In genomic region chr5:30413540-30413939, GRCh38 we compare ENCODE assay signal across 23 cellular contexts.
A peak's percentile ranks its signal among the peaks of the same experiment; 100 is the strongest.
DNase-seq lines count a peak whose midpoint lies in the region; ATAC-seq and TF ChIP-seq lines count a peak whose summit lies in the region.
"Had no signal": no experiment of that assay in that cellular context is flagged by ENCODE, and none has a peak within 500 bp of the region (broad histone marks: within the 10 kb centered on the region; RNA-seq: fewer than 3 reads in every experiment).

No MANE protein-coding gene starts in this region.

- TF ChIP-seq RAD21 in liver (IDR thresholded peaks at IDR 0.05), result peak; percentile 7 to 43

- H3K27me3 ChIP-seq in A673 (replicated peaks; ENCODE audit: insufficient read depth, low read depth, low read length, poor library complexity), result no peaks in the 10 kb centered on the region
- H3K27me3 ChIP-seq in adipocyte (replicated peaks; ENCODE audit: control insufficient read depth, insufficient read depth, low read length), result no peaks in the 10 kb centered on the region
- no peaks in the 10 kb centered on the region for H3K27me3 ChIP-seq in liver (ENCODE audit: control insufficient read depth in 4 of 4, insufficient read depth in 4 of 4, low read length in 3 of 4)
- no peaks in the 10 kb centered on the region for H3K27me3 ChIP-seq in left lung
- H3K27me3 ChIP-seq: gastrocnemius medialis, sigmoid colon, transverse colon had no signal

- no peaks in the 10 kb centered on the region for H3K36me3 ChIP-seq in A673 (ENCODE audit: insufficient read depth, low read length, poor library complexity, severe bottlenecking)
- H3K36me3 ChIP-seq in adipocyte (ENCODE audit: control insufficient read depth, insufficient read depth, low read length, severe bottlenecking), result no peaks in the 10 kb centered on the region
- peaks cover 0 to 1% (median 0%) of the 10 kb centered on the region in 4 donors for H3K36me3 ChIP-seq in liver (ENCODE audit: control insufficient read depth in 4 of 4, insufficient read depth in 3 of 4, low read depth in 1 of 4, low read length in 3 of 4)
- H3K36me3 ChIP-seq in left lung, result no peaks in the 10 kb centered on the region
- H3K36me3 ChIP-seq: gastrocnemius medialis, sigmoid colon, transverse colon had no signal

- no peak overlapping the region for H3K9ac ChIP-seq in adipocyte (ENCODE audit: low read length)
- no peak overlapping the region for H3K9ac ChIP-seq in liver (ENCODE audit: low read depth in 1 of 2, low read length in 2 of 2)

- TF ChIP-seq CTCF in A673 (conservative IDR thresholded peaks at IDR 0.05; ENCODE audit: low read depth, low read length) (peak; percentile 45; the same call in 1 of the 2 replicates), LNCaP clone FGC (IDR thresholded peaks at IDR 0.05; ENCODE audit: control insufficient read depth, extremely low read depth, insufficient read depth) (peak; percentile 31; the same call in 1 of the 2 replicates), liver (IDR thresholded peaks at IDR 0.05; ENCODE audit: low read depth, low read length, missing input control) (no peak), left lung (IDR thresholded peaks at IDR 0.05) (no peak)

- POLR2A ChIA-PET in A673 (lab: Charles Lee; ENCODE audit: low non-redundant PET), result no interaction called here

- no peak for ATAC-seq in HG03354 (IDR thresholded peaks at IDR 0.05; ENCODE audit: poor library complexity, severe bottlenecking, unreplicated experiment)
- no peak for ATAC-seq in left lung
- ATAC-seq: gastrocnemius medialis, left lobe of liver, T-cell had no signal

- no peak overlapping the region for H3K4me3 ChIP-seq in A673 (ENCODE audit: low read depth, low read length, poor library complexity, severe bottlenecking)
- H3K4me3 ChIP-seq in LNCaP clone FGC (ENCODE audit: low read depth, low read length), result no peak overlapping the region
- H3K4me3 ChIP-seq in adipocyte (ENCODE audit: low read length), result no peak overlapping the region
- H3K4me3 ChIP-seq in liver (ENCODE audit: low read depth in 1 of 3, low read length in 3 of 3), result no peak overlapping the region
- no peak overlapping the region for H3K4me3 ChIP-seq in left lung
- H3K4me3 ChIP-seq: gastrocnemius medialis, sigmoid colon, transverse colon had no signal

- CTCF ChIA-PET in A673 (lab: Charles Lee), result interaction anchor here (1.2 kb wide), 1 partner anchor 819 kb away, joined by 3 read pairs; no protein-coding TSS in a partner anchor

- H3K4me1 ChIP-seq in A673 (ENCODE audit: insufficient read depth, low read length, poor library complexity, severe bottlenecking) (no peaks in the 10 kb centered on the region), adipocyte (ENCODE audit: control insufficient read depth, insufficient read depth, low read length) (no peaks in the 10 kb centered on the region), liver (ENCODE audit: control insufficient read depth in 4 of 4, insufficient read depth in 4 of 4, low read length in 3 of 4) (no peaks in the 10 kb centered on the region), left lung (no peaks in the 10 kb centered on the region)
- H3K4me1 ChIP-seq: gastrocnemius medialis, sigmoid colon, transverse colon had no signal

- intact Hi-C loops in A673 (cut with micrococcal nuclease; ENCODE audit: unreplicated experiment) (loop anchor here (10.0 kb wide), 1 partner anchor 781 kb away; the partner anchor contains the start of gene CDH6), left lung (cut with DNase I) (no loop called here)

- H3K27ac ChIP-seq in A673 (ENCODE audit: low read depth, low read length, poor library complexity, severe bottlenecking), result no peak overlapping the region
- no peak overlapping the region for H3K27ac ChIP-seq in liver (ENCODE audit: low read depth in 1 of 2, low read length in 2 of 2)
- H3K27ac ChIP-seq in left lung, result no peak overlapping the region
- H3K27ac ChIP-seq: gastrocnemius medialis, sigmoid colon, transverse colon had no signal

- BruUV-seq in A673 (replicated peaks; lab: Mats Ljungman, UMichigan), result no TSS peak

- DNase-seq in A673 (ENCODE audit: low spot score) (peak; percentile 7), LNCaP clone FGC (ENCODE audit: low read depth) (no peak), adipocyte (ENCODE audit: low read depth) (peak; percentile 3), anterior cingulate cortex (lab: John Stamatoyannopoulos, UW) (no peak), DMS79 treated with DMSO at 0.1 percent for 48 hours (lab: John Stamatoyannopoulos, UW) (no peak), left lung (no peak)
- DNase-seq: activated CD4-positive, alpha-beta memory T cell treated with anti-CD3 and anti-CD28 coated beads for 36 hours; activated naive CD4-positive, alpha-beta T cell treated with anti-CD3 and anti-CD28 coated beads, Interleukin-2, amount 10 ng/mL, durations not matched to agents 7 days and 5 days; activated T-cell treated with anti-CD3 and anti-CD28 coated beads, Interleukin-2, amount 50 U/mL, for 1 hour; CD4-positive, alpha-beta T cell; cortex of kidney; gastrocnemius medialis; H7; NCI-H1417 treated with DMSO at 0.1 percent for 48 hours; NCI-H774; occipital lobe; sigmoid colon; stimulated activated naive CD4-positive, alpha-beta T cell treated with Interleukin-2 at 50 U/mL for 16 hours; T-cell; transverse colon had no signal

- no peaks in the 10 kb centered on the region for H3K9me3 ChIP-seq in A673 (ENCODE audit: low read depth, low read length, poor library complexity, severe bottlenecking)
- no peaks in the 10 kb centered on the region for H3K9me3 ChIP-seq in adipocyte (ENCODE audit: control insufficient read depth, low read length)
- no peaks in the 10 kb centered on the region for H3K9me3 ChIP-seq in liver (ENCODE audit: control insufficient read depth in 4 of 4, low read length in 3 of 4)
- H3K9me3 ChIP-seq in left lung, result no peaks in the 10 kb centered on the region
- H3K9me3 ChIP-seq: gastrocnemius medialis, sigmoid colon, transverse colon had no signal

- WGBS in liver, result 25% methylated on average over 2 of the region's 2 CpGs

TF ChIP-seq in liver, 16 proteins besides CTCF, POLR2A, EP300 and RAD21:
- TF ChIP-seq ZBTB33 (IDR thresholded peaks at IDR 0.05) (no peak), ATF3 (IDR thresholded peaks at IDR 0.05) (no peak), JUND (IDR thresholded peaks at IDR 0.05) (no peak), HNF4G (IDR thresholded peaks at IDR 0.05) (no peak)

Comparison
In these comparisons a context has a peak if more than half of its experiments do, and no peak if none do; other contexts are left out.
1. DNase-seq: peak in A673 (single experiment) and adipocyte (single experiment); none in LNCaP clone FGC (single experiment), anterior cingulate cortex (0 of 58), DMS79 treated with DMSO at 0.1 percent for 48 hours (single experiment) and left lung (0 of 2).
2. CTCF ChIP-seq: peak in A673 (single experiment) and LNCaP clone FGC (single experiment); none in liver (single experiment) and left lung (0 of 2).